16 cellular contexts compared by ENCODE assay signal in the genomic region with DNA sequence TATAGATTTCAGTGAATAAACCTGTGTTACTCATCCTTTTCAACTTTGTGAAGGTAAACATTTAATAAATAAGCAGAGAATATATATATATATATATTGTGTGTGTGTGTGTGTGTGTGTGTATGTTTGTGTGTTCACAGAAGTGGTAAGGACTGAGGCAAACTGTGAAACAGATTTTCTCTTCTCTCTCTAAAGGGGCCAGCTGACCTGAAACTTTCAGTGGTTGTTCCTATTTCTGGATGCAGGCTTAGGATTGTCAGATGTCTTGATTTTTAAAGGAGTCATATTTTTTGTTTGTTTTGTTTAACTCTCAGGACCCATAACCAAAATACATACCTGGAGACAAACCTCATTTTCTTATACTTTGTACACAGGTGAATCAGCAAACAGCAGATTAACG.
"Had no signal": no experiment of that assay in that cellular context is flagged by ENCODE, and none has a peak within 500 bp of the region (broad histone marks: within the 10 kb centered on the region; RNA-seq: fewer than 3 reads in every experiment).

No MANE protein-coding gene starts in this region.

- H3K36me3 Mint-ChIP-seq: activated naive CD8-positive, alpha-beta T cell; naive thymus-derived CD4-positive, alpha-beta T cell had no signal

- ATAC-seq: gastroesophageal sphincter; mucosa of descending colon; naive thymus-derived CD4-positive, alpha-beta T cell had no signal

- DNase-seq: activated CD4-positive, alpha-beta T cell treated with anti-CD3 and anti-CD28 coated beads, Interleukin-2, amount 50 U/mL, for 48 hours; activated T-cell treated with anti-CD3 and anti-CD28 coated beads for 4 hours; effector CD8-positive, alpha-beta T cell; mesenchymal stem cell; mucosa of descending colon; naive thymus-derived CD4-positive, alpha-beta T cell; stimulated activated CD4-positive, alpha-beta T cell treated with anti-CD3 and anti-CD28 coated beads, Interleukin-12 subunit alpha, Interleukin-12 subunit beta, amount 100 ng/mL, for 4 hours; stimulated activated CD4-positive, alpha-beta T cell treated with anti-CD3 and anti-CD28 coated beads, Interleukin-1b, Interleukin-23, amount 100 ng/mL, for 48 hours; stimulated activated CD8-positive, alpha-beta memory T cell treated with anti-CD3 and anti-CD28 coated beads, Interleukin-4, amount 100 ng/mL, for 48 hours; stimulated activated naive CD4-positive, alpha-beta T cell; thyroid gland; WERI-Rb-1 had no signal

- H3K27ac Mint-ChIP-seq: activated naive CD8-positive, alpha-beta T cell; activated T-helper 1 cell treated with anti-CD3 and anti-CD28 coated beads, Interleukin-12 subunit alpha, Interleukin-12 subunit beta, Interleukin-2, Interleukin-4 antibody, amounts not matched to agents 30 ng/mL and 10 ng/mL and 1 ng/mL, durations not matched to agents 14 hours and 24 hours and 36 hours; dendritic cell treated with granulocyte-macrophage colony-stimulating factor and Interleukin-4, amounts not matched to agents 40 ng/mL and 50 ng/mL, for 4 days; naive thymus-derived CD4-positive, alpha-beta T cell had no signal

- H3K4me1 Mint-ChIP-seq: naive thymus-derived CD4-positive, alpha-beta T cell had no signal

- H3K9me3 Mint-ChIP-seq: activated T-helper 1 cell treated with anti-CD3 and anti-CD28 coated beads, Interleukin-12 subunit alpha, Interleukin-12 subunit beta, Interleukin-2, Interleukin-4 antibody, amounts not matched to agents 30 ng/mL and 10 ng/mL and 1 ng/mL, durations not matched to agents 14 hours and 24 hours and 36 hours; dendritic cell treated with granulocyte-macrophage colony-stimulating factor and Interleukin-4, amounts not matched to agents 40 ng/mL and 50 ng/mL, for 4 days had no signal

- H3K4me3 Mint-ChIP-seq: activated naive CD8-positive, alpha-beta T cell; activated T-helper 1 cell treated with anti-CD3 and anti-CD28 coated beads, Interleukin-12 subunit alpha, Interleukin-12 subunit beta, Interleukin-2, Interleukin-4 antibody, amounts not matched to agents 30 ng/mL and 10 ng/mL and 1 ng/mL, durations not matched to agents 14 hours and 24 hours and 36 hours; dendritic cell treated with granulocyte-macrophage colony-stimulating factor and Interleukin-4, amounts not matched to agents 40 ng/mL and 50 ng/mL, for 4 days; naive thymus-derived CD4-positive, alpha-beta T cell had no signal

- H3K27me3 Mint-ChIP-seq: activated naive CD8-positive, alpha-beta T cell; dendritic cell treated with granulocyte-macrophage colony-stimulating factor and Interleukin-4, amounts not matched to agents 40 ng/mL and 50 ng/mL, for 4 days; naive thymus-derived CD4-positive, alpha-beta T cell had no signal
